ENCODE assay signal across 1 cellular context in genomic region chr3:8650583-8651416, GRCh38.
TF ChIP-seq lines count a peak whose summit lies in the region.

No MANE protein-coding gene starts in this region.

TF ChIP-seq in HepG2, 621 proteins besides CTCF, POLR2A, EP300 and RAD21 (continues in another document):
- TF ChIP-seq ZNF12 (CRISPR knock-in tag; IDR thresholded peaks at IDR 0.05) (no peak), ZNF441 (CRISPR knock-in tag; IDR thresholded peaks at IDR 0.05; ENCODE audit: borderline replicate concordance) (no peak), ARID5B (CRISPR knock-in tag; IDR thresholded peaks at IDR 0.05) (no peak), ZNF780A (CRISPR knock-in tag; IDR thresholded peaks at IDR 0.05) (no peak), SMARCE1 (IDR thresholded peaks at IDR 0.05; ENCODE audit: borderline replicate concordance) (no peak), UBTF (CRISPR knock-in tag; IDR thresholded peaks at IDR 0.05) (no peak), MXD3 (CRISPR knock-in tag; IDR thresholded peaks at IDR 0.05) (no peak), ZNF326 (CRISPR knock-in tag; IDR thresholded peaks at IDR 0.05; ENCODE audit: borderline replicate concordance) (no peak), KDM2A (CRISPR knock-in tag; IDR thresholded peaks at IDR 0.05; ENCODE audit: borderline replicate concordance, low read depth) (no peak), ARID3A (IDR thresholded peaks at IDR 0.05; ENCODE audit: low read depth, low read length) (no peak), ZNF816 (CRISPR knock-in tag; IDR thresholded peaks at IDR 0.05; ENCODE audit: borderline replicate concordance) (no peak), TFE3 (CRISPR knock-in tag; IDR thresholded peaks at IDR 0.05) (no peak), SIN3B (IDR thresholded peaks at IDR 0.05; ENCODE audit: low read length) (no peak), ZNF503 (CRISPR knock-in tag; IDR thresholded peaks at IDR 0.05) (no peak), NKX3-1 (CRISPR knock-in tag; IDR thresholded peaks at IDR 0.05) (no peak), FOXA1 (IDR thresholded peaks at IDR 0.05) (no peak), FOXA1 (CRISPR knock-in tag; IDR thresholded peaks at IDR 0.05) (peak; percentile 36; the same call in 1 of the 2 replicates), NR1H2 (CRISPR knock-in tag; IDR thresholded peaks at IDR 0.05; ENCODE audit: borderline replicate concordance, low read depth) (no peak), ZFY (CRISPR knock-in tag; IDR thresholded peaks at IDR 0.05) (no peak), ZNF292 (CRISPR knock-in tag; IDR thresholded peaks at IDR 0.05; ENCODE audit: borderline replicate concordance, low read depth) (peak; percentile 39; the same call in 1 of the 2 replicates), ZNF607 (CRISPR knock-in tag; IDR thresholded peaks at IDR 0.05; ENCODE audit: borderline replicate concordance) (no peak), HINFP (CRISPR knock-in tag; IDR thresholded peaks at IDR 0.05; ENCODE audit: low read depth) (no peak; the same call in 1 of the 2 replicates), ZFP82 (CRISPR knock-in tag; IDR thresholded peaks at IDR 0.05; ENCODE audit: borderline replicate concordance) (no peak), ZNF674 (CRISPR knock-in tag; IDR thresholded peaks at IDR 0.05; ENCODE audit: low read depth) (no peak), ZBTB42 (CRISPR knock-in tag; IDR thresholded peaks at IDR 0.05) (no peak), ZNF572 (CRISPR knock-in tag; IDR thresholded peaks at IDR 0.05) (no peak), ZNF431 (CRISPR knock-in tag; IDR thresholded peaks at IDR 0.05; ENCODE audit: borderline replicate concordance, low read depth) (no peak), TRIM22 (IDR thresholded peaks at IDR 0.05) (no peak), CENPT (CRISPR knock-in tag; IDR thresholded peaks at IDR 0.05; ENCODE audit: low read depth) (no peak), NCOA2 (CRISPR knock-in tag; IDR thresholded peaks at IDR 0.05) (peak; percentile 13; the same call in 1 of the 2 replicates), ZNF883 (CRISPR knock-in tag; IDR thresholded peaks at IDR 0.05; ENCODE audit: not compliant biosample characterization) (no peak), RNF2 (conservative IDR thresholded peaks at IDR 0.05; ENCODE audit: low read depth) (no peak), ZNF44 (CRISPR knock-in tag; IDR thresholded peaks at IDR 0.05) (no peak), MXD1 (CRISPR knock-in tag; IDR thresholded peaks at IDR 0.05) (0 out of 2 replicates have a peak, but pooled peaks have one; percentile 18), SETDB1 (CRISPR knock-in tag; IDR thresholded peaks at IDR 0.05; ENCODE audit: borderline replicate concordance) (no peak), NR2C2 (CRISPR knock-in tag; IDR thresholded peaks at IDR 0.05; ENCODE audit: borderline replicate concordance) (no peak), TAF1 (CRISPR knock-in tag; IDR thresholded peaks at IDR 0.05) (no peak), THAP8 (CRISPR knock-in tag; IDR thresholded peaks at IDR 0.05; ENCODE audit: borderline replicate concordance) (no peak), KLF16 (CRISPR knock-in tag; IDR thresholded peaks at IDR 0.05) (no peak), LRRFIP1 (CRISPR knock-in tag; conservative IDR thresholded peaks at IDR 0.05) (no peak), ZNF34 (CRISPR knock-in tag; IDR thresholded peaks at IDR 0.05; ENCODE audit: borderline replicate concordance) (no peak), ZFP36 (IDR thresholded peaks at IDR 0.05; ENCODE audit: borderline replicate concordance, low read depth, low read length, partially characterized antibody) (no peak), ZNF781 (CRISPR knock-in tag; IDR thresholded peaks at IDR 0.05; ENCODE audit: borderline replicate concordance, not compliant biosample characterization) (peak; percentile 22), GATAD2A (CRISPR knock-in tag; IDR thresholded peaks at IDR 0.05) (no peak), ZNF777 (CRISPR knock-in tag; IDR thresholded peaks at IDR 0.05) (no peak), KLF13 (CRISPR knock-in tag; IDR thresholded peaks at IDR 0.05) (no peak), GPN1 (CRISPR knock-in tag; IDR thresholded peaks at IDR 0.05; ENCODE audit: borderline replicate concordance) (no peak), YY1 (IDR thresholded peaks at IDR 0.05; ENCODE audit: insufficient read depth, insufficient replicate concordance, low read depth, low read length) (peak; percentile 14), RORA (CRISPR knock-in tag; IDR thresholded peaks at IDR 0.05) (no peak)
